ENCODE assay signal across 8 cellular contexts in the genomic region with DNA sequence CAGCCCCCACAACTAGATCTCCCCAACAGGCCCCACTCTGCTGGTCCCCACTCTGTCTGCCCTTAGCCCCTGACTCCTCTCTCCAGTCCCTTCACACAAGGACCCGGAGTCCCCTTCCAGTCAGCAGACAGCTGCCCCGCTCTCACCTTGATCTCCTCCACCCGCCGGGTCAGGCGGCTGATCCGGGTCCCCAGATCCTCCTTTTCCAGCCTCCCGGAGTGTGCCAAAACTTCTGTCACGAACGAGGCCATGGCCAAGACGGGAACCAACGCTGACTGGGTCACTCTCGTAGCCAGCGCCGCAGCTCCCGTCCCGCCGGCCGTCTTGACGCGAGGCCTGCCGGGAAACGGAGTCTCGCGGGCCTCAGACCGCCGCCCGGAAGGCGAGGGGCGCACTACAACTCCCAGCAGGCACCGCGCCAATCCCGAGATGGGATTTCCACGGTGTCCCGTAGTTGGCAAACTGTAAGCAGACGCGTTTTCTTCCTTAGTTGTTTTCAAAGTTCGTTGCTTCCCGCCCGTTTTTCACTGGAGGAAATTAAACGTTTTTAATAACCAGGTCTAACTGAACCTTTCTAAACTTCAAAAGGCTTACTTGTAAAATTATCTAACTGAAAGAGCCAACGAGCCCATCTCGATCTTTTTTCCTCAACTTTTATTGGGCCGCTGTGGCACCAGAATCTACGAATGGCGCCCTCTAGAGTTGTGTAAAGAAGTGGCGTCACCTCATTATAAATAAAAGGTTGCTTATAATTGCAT. TPM values are rescaled to one million over a fixed set of nuclear protein-coding genes. Genes with fewer than 3 reads are reported as not detected.
DNase-seq lines count a peak whose midpoint lies in the region; TF ChIP-seq lines count a peak whose summit lies in the region.

A gene with protein sequence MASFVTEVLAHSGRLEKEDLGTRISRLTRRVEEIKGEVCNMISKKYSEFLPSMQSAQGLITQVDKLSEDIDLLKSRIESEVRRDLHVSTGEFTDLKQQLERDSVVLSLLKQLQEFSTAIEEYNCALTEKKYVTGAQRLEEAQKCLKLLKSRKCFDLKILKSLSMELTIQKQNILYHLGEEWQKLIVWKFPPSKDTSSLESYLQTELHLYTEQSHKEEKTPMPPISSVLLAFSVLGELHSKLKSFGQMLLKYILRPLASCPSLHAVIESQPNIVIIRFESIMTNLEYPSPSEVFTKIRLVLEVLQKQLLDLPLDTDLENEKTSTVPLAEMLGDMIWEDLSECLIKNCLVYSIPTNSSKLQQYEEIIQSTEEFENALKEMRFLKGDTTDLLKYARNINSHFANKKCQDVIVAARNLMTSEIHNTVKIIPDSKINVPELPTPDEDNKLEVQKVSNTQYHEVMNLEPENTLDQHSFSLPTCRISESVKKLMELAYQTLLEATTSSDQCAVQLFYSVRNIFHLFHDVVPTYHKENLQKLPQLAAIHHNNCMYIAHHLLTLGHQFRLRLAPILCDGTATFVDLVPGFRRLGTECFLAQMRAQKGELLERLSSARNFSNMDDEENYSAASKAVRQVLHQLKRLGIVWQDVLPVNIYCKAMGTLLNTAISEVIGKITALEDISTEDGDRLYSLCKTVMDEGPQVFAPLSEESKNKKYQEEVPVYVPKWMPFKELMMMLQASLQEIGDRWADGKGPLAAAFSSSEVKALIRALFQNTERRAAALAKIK (minus strand): TSS at position 277 of the 758 bp plus-strand sequence. CDS start 26 bp downstream, at position 251.

- H3K9ac ChIP-seq in subcutaneous abdominal adipose tissue (ENCODE audit: low read length in 5 of 5): peak within 1 kb of the TSS; percentile 93 to 99 (median 97)

- in situ Hi-C loops in SK-MEL-5 (cut with HindIII; ENCODE audit: low pct_unique_long_range_greater_than_20kb, low sequenced_read_pairs): no loop called here

- peaks cover 3% of the 10 kb centered on the region for H3K36me3 ChIP-seq in GM06990 (ENCODE audit: control insufficient read depth, insufficient read depth, low read length)
- peaks cover 18% of the 10 kb centered on the region for H3K36me3 ChIP-seq in neuron (ENCODE audit: insufficient read depth, low read length)
- peaks cover 0 to 5% (median 4%) of the 10 kb centered on the region in 5 donors for H3K36me3 ChIP-seq in subcutaneous abdominal adipose tissue (ENCODE audit: control insufficient read depth in 5 of 5, insufficient read depth in 5 of 5, low read length in 5 of 5)

- H3K4me3 ChIP-seq in GM06990 (replicated peaks; ENCODE audit: low read depth, low read length): peak within 1 kb of the TSS; percentile 96
- H3K4me3 ChIP-seq in HFF-Myc (replicated peaks; ENCODE audit: low read depth, low read length): peak within 1 kb of the TSS; percentile 96
- H3K4me3 ChIP-seq in neuron (ENCODE audit: low read length): peak within 1 kb of the TSS; percentile 78
- peak within 1 kb of the TSS; percentile 86 to 99 (median 95) for H3K4me3 ChIP-seq in subcutaneous abdominal adipose tissue (ENCODE audit: low read depth in 1 of 5, low read length in 5 of 5)

- H2AFZ ChIP-seq in neuron (ENCODE audit: low read depth, low read length): peak within 1 kb of the TSS; percentile 71

- H3K27ac ChIP-seq in subcutaneous abdominal adipose tissue (ENCODE audit: low read depth, low read length): peak within 1 kb of the TSS; percentile 85

- H3K9me3 ChIP-seq in neuron (ENCODE audit: low read length) (no peaks in the 10 kb centered on the region), subcutaneous abdominal adipose tissue (ENCODE audit: control insufficient read depth in 5 of 5, low read length in 5 of 5) (no peaks in the 10 kb centered on the region)

- peaks cover 14% of the 10 kb centered on the region for H3K4me1 ChIP-seq in neuron (ENCODE audit: insufficient read depth, low read length)
- H3K4me1 ChIP-seq in subcutaneous abdominal adipose tissue (ENCODE audit: control insufficient read depth in 5 of 5, insufficient read depth in 5 of 5, low read length in 5 of 5): peaks cover 0 to 20% (median 14%) of the 10 kb centered on the region in 5 donors

- TF ChIP-seq CTCF in GM06990 (IDR thresholded peaks at IDR 0.05; ENCODE audit: insufficient read depth, low read length, poor library complexity, severe bottlenecking) (peak; percentile 79), HFF-Myc (IDR thresholded peaks at IDR 0.05; ENCODE audit: low read depth, low read length, missing control alignments) (peak; percentile 78)

- DNase-seq in GM06990 (ENCODE audit: extremely low read depth, insufficient read length) (peak; percentile 95), HFF-Myc (ENCODE audit: extremely low read depth, low read depth) (peak; percentile 91), MV-4-11 (lab: John Stamatoyannopoulos, UW) (peak; percentile 94), SK-MEL-5 (ENCODE audit: low read depth, low spot score) (peak; percentile 93), foreskin melanocyte (peak; percentile 96)
- DNase-seq in activated naive CD4-positive, alpha-beta T cell treated with Interleukin-2 at 50 U/mL for 16 hours: peak; percentile 94

- no peaks in the 10 kb centered on the region for H3K27me3 ChIP-seq in GM06990 (replicated peaks; ENCODE audit: control insufficient read depth, insufficient read depth, low read length)
- H3K27me3 ChIP-seq in neuron (ENCODE audit: insufficient read depth, low read length): no peaks in the 10 kb centered on the region
- H3K27me3 ChIP-seq in subcutaneous abdominal adipose tissue (ENCODE audit: control insufficient read depth in 5 of 5, insufficient read depth in 4 of 5, low read length in 5 of 5): no peaks in the 10 kb centered on the region

RNA-seq across cellular contexts. Expression of the gene that starts here (rescaled TPM):
- 17.3 and 19.8 TPM in 2 replicates for total RNA-seq in SK-MEL-5 (2014; rRNA removed; shearing (Covaris generic))
- polyA plus RNA-seq in SK-MEL-5 (2015; cell fraction: cytosol; rRNA removed): 11.2 and 14.7 TPM in 2 replicates
- polyA plus RNA-seq in SK-MEL-5 (2015; cell fraction: nucleus; rRNA removed): 11.8 and 17.6 TPM in 2 replicates

Comparison
In these comparisons a context has a peak if more than half of its experiments do, and no peak if none do; other contexts are left out.
1. Peak in every context shown above with its lines: DNase-seq, H3K4me3 ChIP-seq and H3K27ac ChIP-seq.